In the genomic region with DNA sequence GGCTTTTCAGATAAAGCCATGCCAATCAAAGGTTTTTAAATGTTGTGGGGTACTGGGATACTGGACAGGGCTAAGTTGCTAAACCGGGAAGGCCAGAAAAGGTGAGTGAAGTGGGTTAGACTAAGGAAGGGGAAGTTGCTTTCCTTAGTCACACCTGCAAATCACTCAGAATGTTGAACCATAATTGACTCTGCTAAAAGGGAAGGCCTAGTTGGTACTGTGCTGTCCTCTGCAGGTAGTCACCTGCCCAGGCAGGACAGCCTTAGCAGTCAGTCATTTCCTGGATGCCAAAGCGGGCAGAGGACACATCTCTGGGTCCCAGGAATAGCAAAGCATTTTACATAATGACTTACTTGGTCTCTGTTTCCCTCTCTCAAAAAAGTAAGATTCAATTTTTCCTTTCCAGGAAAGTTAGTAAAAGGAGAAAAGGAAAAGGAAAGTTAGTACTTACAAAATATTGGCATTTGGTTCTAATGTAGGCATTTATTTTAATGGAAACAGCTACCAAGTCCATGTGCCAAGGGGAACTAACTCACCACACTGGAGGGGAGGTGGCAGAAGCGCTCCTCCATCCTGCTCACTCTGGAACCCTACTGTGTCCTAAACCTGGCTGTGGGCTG, we compare ENCODE assay signal across 11 cellular contexts.
DNase-seq lines count a peak whose midpoint lies in the region; ATAC-seq, FAIRE-seq and TF ChIP-seq lines count a peak whose summit lies in the region.
"Had no signal": no experiment of that assay in that cellular context is flagged by ENCODE, and none has a peak within 500 bp of the region (broad histone marks: within the 10 kb centered on the region; RNA-seq: fewer than 3 reads in every experiment).

No MANE protein-coding gene starts in this region.

- H4K20me1 ChIP-seq in HepG2 (ENCODE audit: insufficient read depth, low read length): no peaks in the 10 kb centered on the region

- no peak overlapping the region for H3K27ac ChIP-seq in Panc1 (ENCODE audit: low read length)
- no peak overlapping the region for H3K27ac ChIP-seq in HepG2 (ENCODE audit: extremely low read length, insufficient read depth, low read length)

- no peak for TF ChIP-seq POLR2A in HepG2 (IDR thresholded peaks at IDR 0.05; ENCODE audit: insufficient read depth in 1 of 2, low read depth in 2 of 2, low read length in 2 of 2)

- no peak overlapping the region for H3K4me3 ChIP-seq in H7 (ENCODE audit: insufficient read depth, low read depth, low read length)
- H3K4me3 ChIP-seq in Panc1 (ENCODE audit: low read depth in 2 of 2, low read length in 2 of 2): no peak overlapping the region
- no peak overlapping the region for H3K4me3 ChIP-seq in HepG2 (replicated peaks in 1 of 3; ENCODE audit: insufficient read depth in 1 of 3, low read depth in 2 of 3, low read length in 3 of 3)

- H3K4me2 ChIP-seq in HepG2 (ENCODE audit: low read depth, low read length): no peak overlapping the region

- peak; percentile 20; the same call in 1 of the 2 replicates for TF ChIP-seq CTCF in Panc1 (IDR thresholded peaks at IDR 0.05)
- TF ChIP-seq CTCF in HepG2 (CRISPR knock-in tag; IDR thresholded peaks at IDR 0.05): peak; percentile 75

- CTCF ChIA-PET in Panc1 (lab: Charles Lee): no interaction called here
- CTCF ChIA-PET in HepG2 (lab: Yijun Ruan, JAX; ENCODE audit: low intra/inter-chr PET ratio, low total read pairs): no interaction called here

- H2AFZ ChIP-seq in HepG2 (ENCODE audit: low read length): no peak overlapping the region

- H3K9ac ChIP-seq in HepG2 (ENCODE audit: insufficient read depth, low read depth, low read length): no peak overlapping the region

- no peak for FAIRE-seq in HepG2 (lab: Jason Lieb, UNC)

- no peaks in the 10 kb centered on the region for H3K4me1 ChIP-seq in Panc1 (ENCODE audit: control insufficient read depth, insufficient read depth, low read length)
- peaks cover 34% of the 10 kb centered on the region for H3K4me1 ChIP-seq in HepG2 (ENCODE audit: insufficient read depth, low read length)

- H3K27me3 ChIP-seq in H7 (ENCODE audit: control insufficient read depth, insufficient read depth, low read length): no peaks in the 10 kb centered on the region
- no peaks in the 10 kb centered on the region for H3K27me3 ChIP-seq in Panc1 (ENCODE audit: control insufficient read depth, insufficient read depth, low read length)
- H3K27me3 ChIP-seq in HepG2 (ENCODE audit: control insufficient read depth in 1 of 2, insufficient read depth in 2 of 2, low read length in 2 of 2): peaks cover 1 to 40% of the 10 kb centered on the region in 2 experiments; a peak in 4 of 5 replicates

- intact Hi-C loops in Panc1 (cut with micrococcal nuclease; ENCODE audit: unreplicated experiment): no loop called here
- intact Hi-C loops in HepG2 (cut with micrococcal nuclease; ENCODE audit: unreplicated experiment): no loop called here

- POLR2A ChIA-PET in Panc1 (lab: Charles Lee): no interaction called here
- POLR2A ChIA-PET in HepG2 (lab: Yijun Ruan, JAX): interaction anchor here (0.8 to 2.9 kb wide), 3 partner anchors 115 to 180 kb away, joined by 3 to 22 read pairs (median 3); a partner anchor contains a TSS

- in situ Hi-C loops in Panc1 (cut with HindIII; ENCODE audit: low pct_unique_long_range_greater_than_20kb, low sequenced_read_pairs): no loop called here
- in situ Hi-C loops in HepG2 (cut with HindIII; ENCODE audit: extremely low pct_ligation_motif_present, low pct_unique_long_range_greater_than_20kb): no loop called here

- no peaks in the 10 kb centered on the region for H3K36me3 ChIP-seq in H7 (replicated peaks; ENCODE audit: control insufficient read depth, insufficient read depth, low read length)
- no peaks in the 10 kb centered on the region for H3K36me3 ChIP-seq in Panc1 (ENCODE audit: control insufficient read depth, insufficient read depth, low read length)
- no peaks in the 10 kb centered on the region for H3K36me3 ChIP-seq in HepG2 (replicated peaks in 1 of 2; ENCODE audit: control insufficient read depth in 1 of 2, insufficient read depth in 2 of 2, low read length in 2 of 2)

- no peak for TF ChIP-seq EP300 in HepG2 (IDR thresholded peaks at IDR 0.05; ENCODE audit: low read depth in 2 of 2, low read length in 2 of 2)
- TF ChIP-seq EP300 in HepG2 (CRISPR knock-in tag; IDR thresholded peaks at IDR 0.05; ENCODE audit: borderline replicate concordance): no peak

- DNase-seq in DMS153 treated with DMSO at 0.1 percent for 48 hours (lab: John Stamatoyannopoulos, UW; ENCODE audit: unreplicated experiment) (peak; percentile 71), H7 (peak; percentile 48), Panc1 (ENCODE audit: low read depth, low spot score) (no peak), HepG2 (ENCODE audit: low spot score) (peak; percentile 27), NCI-H2196 (lab: John Stamatoyannopoulos, UW; ENCODE audit: unreplicated experiment) (no peak), NCI-H1436 (lab: John Stamatoyannopoulos, UW) (no peak)
- DNase-seq: activated naive CD4-positive, alpha-beta T cell treated with anti-CD3 and anti-CD28 coated beads, Interleukin-2, amount 10 ng/mL, durations not matched to agents 7 days and 5 days; islet precursor cell; NCI-H1694 treated with DMSO at 0.1 percent for 48 hours had no signal

- no peaks in the 10 kb centered on the region for H3K9me3 ChIP-seq in Panc1 (ENCODE audit: control insufficient read depth, insufficient read depth, low read depth, low read length)
- no peaks in the 10 kb centered on the region for H3K9me3 ChIP-seq in HepG2 (ENCODE audit: low read length)

- ATAC-seq in Panc1 (no peak), HepG2 (peak; percentile 57), GM18519 (IDR thresholded peaks at IDR 0.05; ENCODE audit: low FRiP score, unreplicated experiment) (no peak), GM21717 (IDR thresholded peaks at IDR 0.05; ENCODE audit: unreplicated experiment) (no peak)

- no peak for TF ChIP-seq RAD21 in HepG2 (CRISPR knock-in tag; IDR thresholded peaks at IDR 0.05)

- H3K79me2 ChIP-seq in HepG2 (ENCODE audit: insufficient read depth, low read length): no peaks in the 10 kb centered on the region

- 39% methylated on average over 3 of the region's 3 CpGs for WGBS in HepG2 (ENCODE audit: low lambda C conversion rate)

- no TSS peak for BruUV-seq in Panc1 (replicated peaks; lab: Mats Ljungman, UMichigan)
- no TSS peak for BruUV-seq in HepG2 (replicated peaks; lab: Mats Ljungman, UMichigan)

TF ChIP-seq in HepG2, 621 proteins besides CTCF, POLR2A, EP300 and RAD21 (continues in another document):
- TF ChIP-seq ZC3H4 (CRISPR knock-in tag; IDR thresholded peaks at IDR 0.05; ENCODE audit: borderline replicate concordance): no peak
- peak; percentile 22 for TF ChIP-seq TEAD3 (CRISPR knock-in tag; optimal IDR thresholded peaks at IDR 0.05; ENCODE audit: borderline replicate concordance)
- TF ChIP-seq GATAD1 (CRISPR knock-in tag; IDR thresholded peaks at IDR 0.05): 0 out of 2 replicates have a peak, but pooled peaks have one; percentile 8
- peak; percentile 32; the same call in 1 of the 2 replicates for TF ChIP-seq SMC3 (IDR thresholded peaks at IDR 0.05; ENCODE audit: low read length)
- no peak for TF ChIP-seq LCORL (IDR thresholded peaks at IDR 0.05)
- TF ChIP-seq LCORL (CRISPR knock-in tag; IDR thresholded peaks at IDR 0.05): 0 out of 2 replicates have a peak, but pooled peaks have one; percentile 32
- TF ChIP-seq, protein P1, sequence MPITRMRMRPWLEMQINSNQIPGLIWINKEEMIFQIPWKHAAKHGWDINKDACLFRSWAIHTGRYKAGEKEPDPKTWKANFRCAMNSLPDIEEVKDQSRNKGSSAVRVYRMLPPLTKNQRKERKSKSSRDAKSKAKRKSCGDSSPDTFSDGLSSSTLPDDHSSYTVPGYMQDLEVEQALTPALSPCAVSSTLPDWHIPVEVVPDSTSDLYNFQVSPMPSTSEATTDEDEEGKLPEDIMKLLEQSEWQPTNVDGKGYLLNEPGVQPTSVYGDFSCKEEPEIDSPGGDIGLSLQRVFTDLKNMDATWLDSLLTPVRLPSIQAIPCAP (CRISPR knock-in tag; IDR thresholded peaks at IDR 0.05; ENCODE audit: low read depth): no peak
- TF ChIP-seq, protein P2, sequence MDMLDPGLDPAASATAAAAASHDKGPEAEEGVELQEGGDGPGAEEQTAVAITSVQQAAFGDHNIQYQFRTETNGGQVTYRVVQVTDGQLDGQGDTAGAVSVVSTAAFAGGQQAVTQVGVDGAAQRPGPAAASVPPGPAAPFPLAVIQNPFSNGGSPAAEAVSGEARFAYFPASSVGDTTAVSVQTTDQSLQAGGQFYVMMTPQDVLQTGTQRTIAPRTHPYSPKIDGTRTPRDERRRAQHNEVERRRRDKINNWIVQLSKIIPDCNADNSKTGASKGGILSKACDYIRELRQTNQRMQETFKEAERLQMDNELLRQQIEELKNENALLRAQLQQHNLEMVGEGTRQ (IDR thresholded peaks at IDR 0.05; ENCODE audit: low read depth, low read length): no peak
- TF ChIP-seq, protein P2 (CRISPR knock-in tag; IDR thresholded peaks at IDR 0.05; ENCODE audit: borderline replicate concordance): no peak
- no peak for TF ChIP-seq CBX5 (CRISPR knock-in tag; IDR thresholded peaks at IDR 0.05; ENCODE audit: borderline replicate concordance)
- TF ChIP-seq, protein P3, sequence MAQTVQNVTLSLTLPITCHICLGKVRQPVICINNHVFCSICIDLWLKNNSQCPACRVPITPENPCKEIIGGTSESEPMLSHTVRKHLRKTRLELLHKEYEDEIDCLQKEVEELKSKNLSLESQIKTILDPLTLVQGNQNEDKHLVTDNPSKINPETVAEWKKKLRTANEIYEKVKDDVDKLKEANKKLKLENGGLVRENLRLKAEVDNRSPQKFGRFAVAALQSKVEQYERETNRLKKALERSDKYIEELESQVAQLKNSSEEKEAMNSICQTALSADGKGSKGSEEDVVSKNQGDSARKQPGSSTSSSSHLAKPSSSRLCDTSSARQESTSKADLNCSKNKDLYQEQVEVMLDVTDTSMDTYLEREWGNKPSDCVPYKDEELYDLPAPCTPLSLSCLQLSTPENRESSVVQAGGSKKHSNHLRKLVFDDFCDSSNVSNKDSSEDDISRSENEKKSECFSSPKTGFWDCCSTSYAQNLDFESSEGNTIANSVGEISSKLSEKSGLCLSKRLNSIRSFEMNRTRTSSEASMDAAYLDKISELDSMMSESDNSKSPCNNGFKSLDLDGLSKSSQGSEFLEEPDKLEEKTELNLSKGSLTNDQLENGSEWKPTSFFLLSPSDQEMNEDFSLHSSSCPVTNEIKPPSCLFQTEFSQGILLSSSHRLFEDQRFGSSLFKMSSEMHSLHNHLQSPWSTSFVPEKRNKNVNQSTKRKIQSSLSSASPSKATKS (CRISPR knock-in tag; IDR thresholded peaks at IDR 0.05): 0 out of 2 replicates have a peak, but pooled peaks have one; percentile 10
- no peak for TF ChIP-seq ZNF850 (CRISPR knock-in tag; conservative IDR thresholded peaks at IDR 0.05)

Comparison
In these comparisons a context has a peak if more than half of its experiments do, and no peak if none do; other contexts are left out.
1. DNase-seq: peak in DMS153 treated with DMSO at 0.1 percent for 48 hours (single experiment), H7 (single experiment) and HepG2 (single experiment); none in Panc1 (single experiment), NCI-H2196 (single experiment) and NCI-H1436 (single experiment).